Comparison of ENCODE assay signal across 1 cellular context in the genomic region with DNA sequence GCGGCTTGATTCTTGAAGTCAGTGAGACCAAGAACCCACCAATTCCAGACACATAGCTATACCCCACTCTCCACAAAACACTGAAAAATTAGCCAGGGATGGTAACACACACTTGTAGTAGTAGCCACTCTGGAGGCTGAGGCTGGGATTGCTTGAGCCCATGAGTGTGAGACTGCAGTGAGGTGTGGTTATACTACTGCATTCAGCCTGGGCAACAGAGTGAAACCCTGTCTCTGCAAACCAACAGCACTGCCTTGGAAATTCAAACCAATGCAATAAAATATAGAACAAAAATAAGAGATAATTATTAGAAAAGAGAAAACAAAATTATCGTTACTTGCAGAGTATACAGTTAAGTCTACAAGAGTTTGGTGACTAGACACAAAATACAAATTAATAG.
TF ChIP-seq lines count a peak whose summit lies in the region.

No MANE protein-coding gene starts in this region.

TF ChIP-seq in A549, 52 proteins besides CTCF, POLR2A, EP300 and RAD21 (continued from another document):
- TF ChIP-seq PHF8 (IDR thresholded peaks at IDR 0.05; ENCODE audit: borderline replicate concordance, low read depth), result no peak
- TF ChIP-seq CBX2 (IDR thresholded peaks at IDR 0.05; ENCODE audit: borderline replicate concordance, low read depth), result no peak
- TF ChIP-seq KDM5A (IDR thresholded peaks at IDR 0.05), result no peak
